Comparison of ENCODE assay signal across 13 cellular contexts in the genomic region with DNA sequence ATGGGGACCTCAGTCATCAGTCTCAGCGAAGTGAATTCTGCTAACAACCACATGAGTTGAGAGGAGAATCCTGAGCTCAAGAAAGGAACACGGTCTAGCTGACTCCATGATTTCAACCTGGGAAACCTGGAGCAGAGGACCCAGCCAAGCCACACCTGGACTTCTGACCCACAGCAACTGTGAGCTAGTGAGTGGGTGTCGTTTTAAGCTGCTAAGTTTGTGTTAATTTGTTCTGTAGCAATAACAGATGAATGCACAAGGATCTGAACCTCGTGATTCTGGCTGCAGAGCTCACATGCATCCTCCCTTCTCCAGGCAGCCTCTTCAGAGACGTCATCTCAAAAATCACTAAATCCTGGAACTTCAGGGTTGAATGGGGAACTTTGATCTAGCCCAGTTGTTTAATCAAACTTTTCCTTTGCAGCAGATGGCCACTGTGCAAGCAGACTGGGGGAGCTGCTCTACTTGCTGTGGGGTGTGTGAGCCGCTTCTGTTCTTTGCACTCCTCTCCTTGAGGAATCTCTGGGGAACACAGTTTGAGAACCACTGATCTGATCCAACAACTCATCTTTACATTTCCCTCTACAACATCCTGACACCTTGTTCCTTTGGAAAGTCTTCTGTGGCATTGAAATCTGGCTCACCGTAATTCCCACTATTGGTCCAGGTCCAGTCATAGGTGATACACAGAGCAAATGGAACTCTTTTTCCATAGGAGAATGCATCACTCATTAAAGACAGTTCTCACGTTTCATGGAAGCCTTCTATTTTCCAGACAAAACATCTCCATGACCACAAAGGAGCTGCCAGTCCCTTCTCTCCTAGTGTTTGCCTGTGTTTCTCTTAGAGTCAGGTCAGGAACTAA.
DNase-seq lines count a peak whose midpoint lies in the region; ATAC-seq and TF ChIP-seq lines count a peak whose summit lies in the region.
"Had no signal": no experiment of that assay in that cellular context is flagged by ENCODE, and none has a peak within 500 bp of the region (broad histone marks: within the 10 kb centered on the region; RNA-seq: fewer than 3 reads in every experiment).

No MANE protein-coding gene starts in this region.

- H3K9me3 ChIP-seq in right atrium auricular region, result no peaks in the 10 kb centered on the region
- H3K9me3 ChIP-seq in ascending aorta, result no peaks in the 10 kb centered on the region
- H3K9me3 ChIP-seq: gastroesophageal sphincter had no signal

- H3K27ac Mint-ChIP-seq in central memory CD8-positive, alpha-beta T cell (ENCODE audit: low read depth), result peak overlapping the region; percentile 89
- peak overlapping the region in 1 of 2 donors; percentile 59 for H3K27ac Mint-ChIP-seq in natural killer cell treated with Interleukin-12 subunit alpha and Interleukin-12 subunit beta and Interleukin-15 and Interleukin-18, amount 100 ng/mL, for 72 hours

- H2AFZ ChIP-seq in KMS-11 (ENCODE audit: low read depth), result no peak overlapping the region

- peaks cover 52% of the 10 kb centered on the region for H3K4me1 Mint-ChIP-seq in central memory CD8-positive, alpha-beta T cell
- peaks cover 35 to 43% of the 10 kb centered on the region in 2 donors for H3K4me1 Mint-ChIP-seq in natural killer cell treated with Interleukin-12 subunit alpha and Interleukin-12 subunit beta and Interleukin-15 and Interleukin-18, amount 100 ng/mL, for 72 hours (ENCODE audit: low read depth in 2 of 2)

- no peaks in the 10 kb centered on the region for H4K20me1 ChIP-seq in KMS-11 (ENCODE audit: insufficient read depth)

- no peaks in the 10 kb centered on the region for H3K9me3 Mint-ChIP-seq in central memory CD8-positive, alpha-beta T cell
- H3K9me3 Mint-ChIP-seq in natural killer cell treated with Interleukin-12 subunit alpha and Interleukin-12 subunit beta and Interleukin-15 and Interleukin-18, amount 100 ng/mL, for 72 hours, result no peaks in the 10 kb centered on the region

- H3K36me3 ChIP-seq in KMS-11 (ENCODE audit: insufficient read depth) (no peaks in the 10 kb centered on the region), right atrium auricular region (no peaks in the 10 kb centered on the region), ascending aorta (no peaks in the 10 kb centered on the region)
- H3K36me3 ChIP-seq: gastroesophageal sphincter had no signal

- peaks cover 48% of the 10 kb centered on the region for H3K4me1 ChIP-seq in KMS-11 (ENCODE audit: low read depth, poor library complexity, severe bottlenecking)
- H3K4me1 ChIP-seq in right atrium auricular region, result no peaks in the 10 kb centered on the region
- H3K4me1 ChIP-seq in ascending aorta, result no peaks in the 10 kb centered on the region
- H3K4me1 ChIP-seq: gastroesophageal sphincter had no signal

- H3K4me3 ChIP-seq in KMS-11 (IDR thresholded peaks at IDR 0.05; ENCODE audit: insufficient read depth, low read depth, low read length) (no peak overlapping the region), right atrium auricular region (no peak overlapping the region), ascending aorta (no peak overlapping the region)
- H3K4me3 ChIP-seq: gastroesophageal sphincter had no signal

- peaks cover 9% of the 10 kb centered on the region for H3K36me3 Mint-ChIP-seq in central memory CD8-positive, alpha-beta T cell (ENCODE audit: insufficient read depth)
- no peaks in the 10 kb centered on the region for H3K36me3 Mint-ChIP-seq in natural killer cell treated with Interleukin-12 subunit alpha and Interleukin-12 subunit beta and Interleukin-15 and Interleukin-18, amount 100 ng/mL, for 72 hours

- H3K27me3 ChIP-seq in KMS-11 (ENCODE audit: insufficient read depth, low read depth), result no peaks in the 10 kb centered on the region; the same call in 1 of the 2 replicates
- no peaks in the 10 kb centered on the region for H3K27me3 ChIP-seq in right atrium auricular region
- H3K27me3 ChIP-seq in ascending aorta, result no peaks in the 10 kb centered on the region

- no peak overlapping the region for H3K9ac ChIP-seq in KMS-11

- peak overlapping the region; percentile 65 for H3K4me3 Mint-ChIP-seq in central memory CD8-positive, alpha-beta T cell
- H3K4me3 Mint-ChIP-seq in natural killer cell treated with Interleukin-12 subunit alpha and Interleukin-12 subunit beta and Interleukin-15 and Interleukin-18, amount 100 ng/mL, for 72 hours, result peak overlapping the region; percentile 57

- H3K27me3 Mint-ChIP-seq in central memory CD8-positive, alpha-beta T cell, result no peaks in the 10 kb centered on the region
- H3K27me3 Mint-ChIP-seq in natural killer cell treated with Interleukin-12 subunit alpha and Interleukin-12 subunit beta and Interleukin-15 and Interleukin-18, amount 100 ng/mL, for 72 hours, result peaks cover 24% of the 10 kb centered on the region in 2 donors

- TF ChIP-seq CTCF in KMS-11 (conservative IDR thresholded peaks at IDR 0.05; ENCODE audit: low read depth, low read length) (no peak), right atrium auricular region (IDR thresholded peaks at IDR 0.05) (no peak), ascending aorta (IDR thresholded peaks at IDR 0.05) (no peak)

- H3K27ac ChIP-seq in KMS-11 (peak overlapping the region; percentile 39; the same call in 1 of the 2 replicates), right atrium auricular region (no peak overlapping the region), ascending aorta (no peak overlapping the region)
- H3K27ac ChIP-seq: gastroesophageal sphincter had no signal

- DNase-seq in CD1c-positive myeloid dendritic cell (ENCODE audit: extremely low spot score) (peak; percentile 24), right atrium auricular region (ENCODE audit: low spot score) (no peak), HK-2 (ENCODE audit: unreplicated experiment) (no peak), ascending aorta (ENCODE audit: low spot score in 2 of 2) (no peak)
- DNase-seq in central memory CD8-positive, alpha-beta T cell (ENCODE audit: low spot score in 2 of 2), result no peak
- DNase-seq in natural killer cell treated with Interleukin-12 subunit alpha and Interleukin-12 subunit beta and Interleukin-15 and Interleukin-18, amount 100 ng/mL, for 72 hours (ENCODE audit: low spot score), result no peak
- DNase-seq: activated CD4-positive, CD25-positive, alpha-beta regulatory T cell; NCI-H1694 treated with DMSO at 0.1 percent for 48 hours; NCI-H524 had no signal

- peak overlapping the region; percentile 90 for H3K4me2 ChIP-seq in KMS-11

- H3K79me2 ChIP-seq in KMS-11 (ENCODE audit: insufficient read depth, low read depth), result no peaks in the 10 kb centered on the region

- ATAC-seq in central memory CD8-positive, alpha-beta T cell (replicated peaks; ENCODE audit: extremely low read depth, poor library complexity, severe bottlenecking), result no peak
- ATAC-seq in natural killer cell treated with Interleukin-12 subunit alpha and Interleukin-12 subunit beta and Interleukin-15 and Interleukin-18, amount 100 ng/mL, for 72 hours, result peak; percentile 4 to 7
- ATAC-seq in HG03135 (IDR thresholded peaks at IDR 0.05; ENCODE audit: unreplicated experiment), result no peak
- ATAC-seq: gastroesophageal sphincter, sciatic nerve had no signal

- intact Hi-C loops in ascending aorta (cut with DNase I), result no loop called here

Comparison
In these comparisons a context has a peak if more than half of its experiments do, and no peak if none do; other contexts are left out.
1. ATAC-seq: peak in natural killer cell treated with Interleukin-12 subunit alpha and Interleukin-12 subunit beta and Interleukin-15 and Interleukin-18, amount 100 ng/mL, for 72 hours (2 of 2); none in central memory CD8-positive, alpha-beta T cell (single experiment) and HG03135 (single experiment).